1 cellular context compared by ENCODE assay signal in genomic region chr17:80217703-80218362, GRCh38.
TF ChIP-seq lines count a peak whose summit lies in the region.

No MANE protein-coding gene starts in this region.

TF ChIP-seq in H1, 55 proteins besides CTCF, POLR2A, EP300 and RAD21:
- no peak for TF ChIP-seq SAP30 (IDR thresholded peaks at IDR 0.05; ENCODE audit: insufficient read depth, insufficient replicate concordance, low read length)
- TF ChIP-seq CHD2 (IDR thresholded peaks at IDR 0.05; ENCODE audit: low read length), result no peak
- no peak for TF ChIP-seq ASH2L (IDR thresholded peaks at IDR 0.05; ENCODE audit: low read length)
- no peak for TF ChIP-seq TBP (IDR thresholded peaks at IDR 0.05; ENCODE audit: low read depth, low read length)
- TF ChIP-seq ATF3 (IDR thresholded peaks at IDR 0.05; ENCODE audit: insufficient read depth, low read depth, low read length), result no peak
- TF ChIP-seq JUN (IDR thresholded peaks at IDR 0.05; ENCODE audit: low read depth, low read length), result no peak
- no peak for TF ChIP-seq CTBP2 (IDR thresholded peaks at IDR 0.05; ENCODE audit: borderline replicate concordance, insufficient read depth, insufficient read length, low read length)
- TF ChIP-seq BCL11A (IDR thresholded peaks at IDR 0.05; ENCODE audit: low read depth in 2 of 2, low read length in 2 of 2), result no peak
- no peak for TF ChIP-seq SP4 (IDR thresholded peaks at IDR 0.05; ENCODE audit: low read length)
- no peak for TF ChIP-seq KDM5A (IDR thresholded peaks at IDR 0.05; ENCODE audit: low read length)
- no peak for TF ChIP-seq POLR2AphosphoS5 (IDR thresholded peaks at IDR 0.05; ENCODE audit: low read depth, low read length)
- TF ChIP-seq HDAC2 (IDR thresholded peaks at IDR 0.05; ENCODE audit: borderline replicate concordance in 1 of 2, low read depth in 2 of 2, low read length in 2 of 2), result no peak
- TF ChIP-seq CBX8 (IDR thresholded peaks at IDR 0.05; ENCODE audit: borderline replicate concordance, low read depth, low read length), result no peak
- no peak for TF ChIP-seq SIX5 (IDR thresholded peaks at IDR 0.05; ENCODE audit: low read depth, low read length)
- no peak for TF ChIP-seq NRF1 (IDR thresholded peaks at IDR 0.05; ENCODE audit: low read depth, low read length)
- no peak for TF ChIP-seq RNF2 (IDR thresholded peaks at IDR 0.05; ENCODE audit: borderline replicate concordance, low read depth, low read length, missing control alignments, poor library complexity, severe bottlenecking)
TF ChIP-seq in H1: peak in this region for 0.
